1 cellular context compared by ENCODE assay signal in genomic region chr19:49403404-49404187, GRCh38.
TF ChIP-seq lines count a peak whose summit lies in the region.

No MANE protein-coding gene starts in this region.

TF ChIP-seq in GM12878, 131 proteins besides CTCF, POLR2A, EP300 and RAD21:
- TF ChIP-seq PAX5 (IDR thresholded peaks at IDR 0.05; ENCODE audit: borderline replicate concordance, low read depth, low read length) (no peak), PKNOX1 (IDR thresholded peaks at IDR 0.05) (peak; percentile 52; the same call in 1 of the 2 replicates), RCOR1 (conservative IDR thresholded peaks at IDR 0.05; ENCODE audit: low read depth, low read length) (no peak)
TF ChIP-seq in GM12878: peak in this region for 1.
